ENCODE assay signal across 15 cellular contexts in genomic region chr7:69656890-69657289, GRCh38.
DNase-seq lines count a peak whose midpoint lies in the region; ATAC-seq and FAIRE-seq lines count a peak whose summit lies in the region.
"Had no signal": no experiment of that assay in that cellular context is flagged by ENCODE, and none has a peak within 500 bp of the region (broad histone marks: within the 10 kb centered on the region; RNA-seq: fewer than 3 reads in every experiment).

No MANE protein-coding gene starts in this region.

- DNase-seq in AG08396 (ENCODE audit: low spot score) (peak; percentile 3), NAMALWA (ENCODE audit: low spot score) (peak; percentile 14), medulla oblongata (ENCODE audit: extremely low spot score) (peak; percentile 23)
- no peak for DNase-seq in activated CD4-positive, alpha-beta T cell treated with anti-CD3 and anti-CD28 coated beads, Interleukin-2, amount 50 U/mL, for 1 hour
- DNase-seq: activated CD4-positive, alpha-beta T cell treated with anti-CD3 and anti-CD28 coated beads, Interleukin-2, amount 50 U/mL, for 4 hours; activated naive CD4-positive, alpha-beta T cell treated with anti-CD3 and anti-CD28 coated beads for 36 hours; dorsolateral prefrontal cortex; hippocampal formation; Karpas-422; NCI-H446 treated with DMSO at 0.1 percent for 48 hours had no signal

- FAIRE-seq in endometrium (lab: Jason Lieb, UNC) = peak; percentile 39
- FAIRE-seq: urothelium cell line had no signal

- ATAC-seq in HG03342 (IDR thresholded peaks at IDR 0.05; ENCODE audit: unreplicated experiment) (no peak), HG02840 (IDR thresholded peaks at IDR 0.05; ENCODE audit: low FRiP score, unreplicated experiment) (no peak), GM18909 (IDR thresholded peaks at IDR 0.05; ENCODE audit: poor library complexity, unreplicated experiment) (no peak)
